21 cellular contexts compared by ENCODE assay signal in genomic region chr2:118584877-118585276, GRCh38.
"Had no signal": no experiment of that assay in that cellular context is flagged by ENCODE, and none has a peak within 500 bp of the region (broad histone marks: within the 10 kb centered on the region; RNA-seq: fewer than 3 reads in every experiment).

No MANE protein-coding gene starts in this region.

- H3K9me3 ChIP-seq: MG63, SJSA1 had no signal

- DNase-seq: IMR-90, Karpas-422, KG1, MG63, NCI-H1092, NCI-H1417 treated with DMSO at 0.1 percent for 48 hours, NCI-H146, NCI-H1694 treated with DMSO at 0.1 percent for 48 hours, NCI-H2029, NCI-H2081 treated with DMSO at 0.1 percent for 48 hours, NCI-H2171, NCI-H226, NCI-H446, NCI-H510A, NCI-H524 treated with DMSO at 0.1 percent for 48 hours, NCI-H774, Right ventricle myocardium superior, RPMI8226, SIG-M5 had no signal

- H3K4me1 ChIP-seq: SJSA1 had no signal

- H3K4me3 ChIP-seq: MG63, SJSA1, SK-N-MC had no signal

- H3K27ac ChIP-seq: SJSA1, SK-N-MC had no signal

- H3K36me3 ChIP-seq: MG63, SJSA1 had no signal

- H3K27me3 ChIP-seq: MG63, SJSA1 had no signal
